ENCODE assay signal across 15 cellular contexts in the genomic region with DNA sequence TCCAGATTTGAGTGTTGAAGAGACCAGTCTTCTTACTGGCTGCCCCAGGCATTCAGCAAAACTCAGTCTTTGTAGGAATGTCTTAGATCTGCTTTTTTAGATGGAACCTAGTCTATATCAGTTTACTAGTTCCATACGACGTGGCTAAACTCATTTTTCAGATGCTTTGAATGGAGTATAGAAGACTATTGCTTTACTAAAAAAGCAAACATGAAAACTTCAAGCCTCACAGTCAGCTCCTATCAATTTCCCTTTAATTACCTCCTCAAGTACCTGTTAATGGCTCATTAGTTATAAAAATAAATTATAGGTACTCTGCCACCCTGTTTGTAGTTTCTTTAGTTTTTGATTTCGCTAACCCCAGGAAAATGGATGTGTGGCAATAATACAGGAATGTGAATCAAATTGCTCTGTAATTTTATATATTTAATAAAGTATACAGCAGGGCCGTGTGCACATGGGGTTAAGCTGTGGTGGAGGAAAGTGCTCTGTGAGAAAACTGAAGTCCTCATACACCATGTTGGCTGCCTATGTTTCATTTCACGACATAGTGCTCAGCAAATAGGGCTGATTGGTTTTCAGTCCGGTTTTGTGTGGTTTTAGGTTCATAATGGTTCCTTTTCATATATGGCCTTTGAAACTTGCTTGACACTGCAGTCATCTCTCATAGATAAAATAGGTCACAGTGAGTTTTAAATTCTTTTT.
A peak's percentile ranks its signal among the peaks of the same experiment; 100 is the strongest.
DNase-seq lines count a peak whose midpoint lies in the region; ATAC-seq and TF ChIP-seq lines count a peak whose summit lies in the region.
"Had no signal": no experiment of that assay in that cellular context is flagged by ENCODE, and none has a peak within 500 bp of the region (broad histone marks: within the 10 kb centered on the region; RNA-seq: fewer than 3 reads in every experiment).

No MANE protein-coding gene starts in this region.

- H3K4me3 ChIP-seq in coronary artery, result no peak overlapping the region
- H3K4me3 ChIP-seq in foreskin fibroblast (ENCODE audit: low read depth in 1 of 2, low read length in 2 of 2), result no peak overlapping the region
- H3K4me3 ChIP-seq: BLaER1 had no signal

- peak; percentile 20 for DNase-seq in NCI-H748 (lab: John Stamatoyannopoulos, UW; ENCODE audit: unreplicated experiment)
- no peak for DNase-seq in NCI-H748 treated with DMSO at 0.1 percent for 48 hours (lab: John Stamatoyannopoulos, UW)
- peak in 2 of 3 experiments; percentile 50 to 78 for DNase-seq in NCI-H1417 (lab: John Stamatoyannopoulos, UW)
- no peak for DNase-seq in coronary artery (ENCODE audit: low spot score)
- DNase-seq in foreskin fibroblast, result no peak
- DNase-seq in NCI-H774 (lab: John Stamatoyannopoulos, UW), result no peak
- DNase-seq: 8988T; CD4-positive, alpha-beta memory T cell; DMS153; DMS79; GDM1; H9 had no signal

- H3K27ac ChIP-seq in coronary artery, result peak overlapping the region; percentile 67 to 70
- H3K27ac ChIP-seq: BLaER1 had no signal

- no peak for ATAC-seq in GM18868 (IDR thresholded peaks at IDR 0.05; ENCODE audit: unreplicated experiment)
- ATAC-seq: HepG2 had no signal

- TF ChIP-seq CTCF in coronary artery (IDR thresholded peaks at IDR 0.05), result no peak
- TF ChIP-seq CTCF in foreskin fibroblast (IDR thresholded peaks at IDR 0.05; ENCODE audit: low read depth, low read length), result no peak

Comparison
In these comparisons a context has a peak if more than half of its experiments do, and no peak if none do; other contexts are left out.
1. DNase-seq: peak in NCI-H748 (single experiment) and NCI-H1417 (2 of 3); none in NCI-H748 treated with DMSO at 0.1 percent for 48 hours (single experiment), coronary artery (single experiment), foreskin fibroblast (0 of 2) and NCI-H774 (single experiment).